ENCODE assay signal across 8 cellular contexts in genomic region chr9:95875305-95876137, GRCh38. TPM values are rescaled to one million over a fixed set of nuclear protein-coding genes. Genes with fewer than 3 reads are reported as not detected.
A peak's percentile ranks its signal among the peaks of the same experiment; 100 is the strongest.
DNase-seq lines count a peak whose midpoint lies in the region; ATAC-seq and TF ChIP-seq lines count a peak whose summit lies in the region.

Gene ERCC6L2, plus strand, starts transcription at chr9:95875691. Its CDS starts 348 bp downstream, at chr9:95876039.

- TF ChIP-seq CTCF in AG09319 (IDR thresholded peaks at IDR 0.05; ENCODE audit: low read depth, low read length) (no peak), VCaP (conservative IDR thresholded peaks at IDR 0.05) (peak; percentile 9; the same call in 1 of the 2 replicates), breast epithelium (IDR thresholded peaks at IDR 0.05) (peak in 2 of 3 donors; percentile 18 to 24)

- ATAC-seq in GM19035 (IDR thresholded peaks at IDR 0.05; ENCODE audit: unreplicated experiment) (peak; percentile 82), HG03175 (IDR thresholded peaks at IDR 0.05; ENCODE audit: unreplicated experiment) (peak; percentile 87)

- peak; percentile 9 for TF ChIP-seq POLR2A in breast epithelium (IDR thresholded peaks at IDR 0.05)

- DNase-seq in AG09319 (ENCODE audit: extremely low read depth, low read depth) = peak; percentile 94
- peak; percentile 89 for DNase-seq in NCI-H2227 treated with DMSO at 0.1 percent for 48 hours (lab: John Stamatoyannopoulos, UW)
- DNase-seq in breast epithelium (ENCODE audit: low spot score in 2 of 2) = peak; percentile 92 to 95
- peak; percentile 87 to 91 for DNase-seq in stimulated activated CD4-positive, alpha-beta T cell treated with anti-CD3 and anti-CD28 coated beads, Interleukin-12 subunit alpha, Interleukin-12 subunit beta, amount 100 ng/mL, for 24 hours (ENCODE audit: low read depth in 2 of 2)

- no peak within 1 kb of the TSS; the same call in 1 of the 2 replicates for H3K9ac ChIP-seq in iPS-20b (ENCODE audit: low read depth, low read length)

- H3K36me3 ChIP-seq in breast epithelium = no peaks in the 10 kb centered on the region
- peaks cover 7% of the 10 kb centered on the region; the same call in 1 of the 2 replicates for H3K36me3 ChIP-seq in iPS-20b (ENCODE audit: insufficient read depth, low read depth, low read length)

- no peak within 1 kb of the TSS for H3K4me3 ChIP-seq in breast epithelium
- no peak within 1 kb of the TSS; the same call in 1 of the 2 replicates for H3K4me3 ChIP-seq in iPS-20b (ENCODE audit: low read length)

- H3K27ac ChIP-seq in VCaP (no peak within 1 kb of the TSS), breast epithelium (peak within 1 kb of the TSS; percentile 98 to 99), iPS-20b (ENCODE audit: low read length) (peak within 1 kb of the TSS; percentile 96)

- H3K9me3 ChIP-seq in breast epithelium (no peaks in the 10 kb centered on the region), iPS-20b (ENCODE audit: insufficient read depth, low read depth, low read length) (no peaks in the 10 kb centered on the region)

- H3K27me3 ChIP-seq in breast epithelium (no peaks in the 10 kb centered on the region), iPS-20b (ENCODE audit: insufficient read depth, low read length) (no peaks in the 10 kb centered on the region)

- H3K4me1 ChIP-seq in breast epithelium = peaks cover 3 to 5% of the 10 kb centered on the region in 2 donors
- peaks cover 6% of the 10 kb centered on the region; the same call in 1 of the 2 replicates for H3K4me1 ChIP-seq in iPS-20b (ENCODE audit: insufficient read depth, low read length)

- intact Hi-C loops in breast epithelium (cut with DNase I; ENCODE audit: low total_unique reads) = no loop called here

RNA-seq across cellular contexts. Expression of gene ERCC6L2, which starts in this region (rescaled TPM):
- total RNA-seq in breast epithelium = 10 to 100 TPM; 69.9 to 100.0 (median 71.4) TPM
